Comparison of ENCODE assay signal across 11 cellular contexts in the genomic region with DNA sequence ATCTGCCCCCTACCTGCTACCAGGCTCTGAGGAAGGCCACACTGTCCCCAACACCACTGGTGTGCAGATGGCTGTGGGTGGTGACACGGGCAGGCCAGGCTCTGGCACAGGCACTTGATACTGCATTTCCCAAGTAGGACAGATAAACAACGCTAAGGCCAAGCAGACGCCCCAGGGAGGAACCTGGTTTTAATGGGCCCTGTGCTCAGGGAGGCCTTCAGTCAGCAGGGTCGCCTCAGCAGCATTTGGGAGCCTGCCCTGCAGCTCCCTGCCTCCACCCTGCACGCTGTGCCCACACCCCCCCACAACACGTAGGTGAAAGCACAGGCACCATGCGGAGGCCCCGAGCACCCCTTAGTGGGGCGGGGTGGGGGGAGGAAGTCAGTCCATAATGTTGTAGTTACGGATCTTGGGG. TPM values are rescaled to one million over a fixed set of nuclear protein-coding genes. Genes with fewer than 3 reads are reported as not detected.
A peak's percentile ranks its signal among the peaks of the same experiment; 100 is the strongest.
DNase-seq lines count a peak whose midpoint lies in the region; ATAC-seq and TF ChIP-seq lines count a peak whose summit lies in the region.
"Had no signal": no experiment of that assay in that cellular context is flagged by ENCODE, and none has a peak within 500 bp of the region (broad histone marks: within the 10 kb centered on the region; RNA-seq: fewer than 3 reads in every experiment).

No MANE protein-coding gene starts in this region.

- H3K27me3 ChIP-seq in layer of hippocampus (ENCODE audit: control insufficient read depth, insufficient read depth, low read length) = no peaks in the 10 kb centered on the region
- H3K27me3 ChIP-seq: ascending aorta, heart left ventricle had no signal

- H3K27ac ChIP-seq in layer of hippocampus (ENCODE audit: low read depth, low read length) = peak overlapping the region; percentile 38
- peak overlapping the region; percentile 35 for H3K27ac ChIP-seq in substantia nigra (ENCODE audit: low read depth, low read length, poor library complexity, severe bottlenecking)

- H3K27me3 Mint-ChIP-seq in activated naive CD4-positive, alpha-beta T cell treated with anti-CD3 and anti-CD28 coated beads, Interleukin-2, amount 10 ng/mL, durations not matched to agents 7 days and 5 days = no peaks in the 10 kb centered on the region

- H3K4me3 Mint-ChIP-seq in activated naive CD4-positive, alpha-beta T cell treated with anti-CD3 and anti-CD28 coated beads, Interleukin-2, amount 10 ng/mL, durations not matched to agents 7 days and 5 days = peak overlapping the region; percentile 43

- no peak for DNase-seq in activated naive CD4-positive, alpha-beta T cell treated with anti-CD3 and anti-CD28 coated beads, Interleukin-2, amount 10 ng/mL, durations not matched to agents 7 days and 5 days
- DNase-seq in activated naive CD4-positive, alpha-beta T cell treated with anti-CD3 and anti-CD28 coated beads, Interleukin-2, amount 50 U/mL, for 72 hours (ENCODE audit: low spot score in 2 of 2) = no peak
- DNase-seq in NB4 (ENCODE audit: low read depth) (peak; percentile 66), substantia nigra (lab: John Stamatoyannopoulos, UW) (peak in 1 of 49 donors; percentile 53), activated gamma-delta T cell treated with Interleukin-2 at 50 U/mL for 16 hours (no peak)
- DNase-seq in activated CD4-positive, alpha-beta T cell treated with anti-CD3 and anti-CD28 coated beads, Interleukin-2, amount 50 U/mL, for 4 hours = no peak
- DNase-seq: NCI-H187 treated with DMSO at 0.1 percent for 48 hours had no signal

- no peak for TF ChIP-seq POLR2A in NB4 (IDR thresholded peaks at IDR 0.05; ENCODE audit: extremely low read depth, insufficient read length)

- peaks cover 6% of the 10 kb centered on the region for H3K36me3 Mint-ChIP-seq in activated naive CD4-positive, alpha-beta T cell treated with anti-CD3 and anti-CD28 coated beads, Interleukin-2, amount 10 ng/mL, durations not matched to agents 7 days and 5 days
- H3K36me3 Mint-ChIP-seq in activated naive CD4-positive, alpha-beta T cell treated with anti-CD3 and anti-CD28 coated beads, Interleukin-2, amount 50 U/mL, for 72 hours = peaks cover 0 to 6% of the 10 kb centered on the region in 2 donors

- H3K27ac Mint-ChIP-seq in activated naive CD4-positive, alpha-beta T cell treated with anti-CD3 and anti-CD28 coated beads, Interleukin-2, amount 10 ng/mL, durations not matched to agents 7 days and 5 days = no peak overlapping the region
- peak overlapping the region in 1 of 2 donors; percentile 30 for H3K27ac Mint-ChIP-seq in activated naive CD4-positive, alpha-beta T cell treated with anti-CD3 and anti-CD28 coated beads, Interleukin-2, amount 50 U/mL, for 72 hours

- no peak overlapping the region for H3K4me3 ChIP-seq in NB4 (ENCODE audit: low read depth, low read length)
- H3K4me3 ChIP-seq: ascending aorta, heart left ventricle had no signal

- H3K9me3 Mint-ChIP-seq in activated naive CD4-positive, alpha-beta T cell treated with anti-CD3 and anti-CD28 coated beads, Interleukin-2, amount 10 ng/mL, durations not matched to agents 7 days and 5 days = no peaks in the 10 kb centered on the region
- H3K9me3 Mint-ChIP-seq in activated naive CD4-positive, alpha-beta T cell treated with anti-CD3 and anti-CD28 coated beads, Interleukin-2, amount 50 U/mL, for 72 hours = no peaks in the 10 kb centered on the region

- no peak for TF ChIP-seq CTCF in NB4 (IDR thresholded peaks at IDR 0.05; ENCODE audit: low read depth, low read length)

- no peak for ATAC-seq in activated naive CD4-positive, alpha-beta T cell treated with anti-CD3 and anti-CD28 coated beads, Interleukin-2, amount 50 U/mL, for 72 hours
- no peak for ATAC-seq in GM18870 (IDR thresholded peaks at IDR 0.05; ENCODE audit: unreplicated experiment)

- CTCF ChIA-PET in activated naive CD4-positive, alpha-beta T cell treated with anti-CD3 and anti-CD28 coated beads, Interleukin-2, amount 10 ng/mL, durations not matched to agents 7 days and 5 days (lab: Charles Lee) = no interaction called here

- peaks cover 28% of the 10 kb centered on the region for H3K4me1 Mint-ChIP-seq in activated naive CD4-positive, alpha-beta T cell treated with anti-CD3 and anti-CD28 coated beads, Interleukin-2, amount 10 ng/mL, durations not matched to agents 7 days and 5 days

RNA-seq across cellular contexts. Expression of a gene that starts 3.3 kb away (rescaled TPM):
- 100 to 1,000 TPM in 1 of 2 donors, 10 to 100 TPM in 1; 82.6 to 171 TPM for total RNA-seq in activated naive CD4-positive, alpha-beta T cell treated with anti-CD3 and anti-CD28 coated beads, Interleukin-2, amount 50 U/mL, for 72 hours

RNA-seq across cellular contexts. Expression of a gene that starts 35.7 kb away (rescaled TPM):
- 100 to 1,000 TPM in 1 of 2 donors, 10 to 100 TPM in 1; 86.2 to 103 TPM for total RNA-seq in activated naive CD4-positive, alpha-beta T cell treated with anti-CD3 and anti-CD28 coated beads, Interleukin-2, amount 50 U/mL, for 72 hours

RNA-seq across cellular contexts. Expression of a gene that starts 49.6 kb away (rescaled TPM):
- 10 to 100 TPM; 60.3 to 77.1 TPM for total RNA-seq in activated naive CD4-positive, alpha-beta T cell treated with anti-CD3 and anti-CD28 coated beads, Interleukin-2, amount 50 U/mL, for 72 hours

RNA-seq across cellular contexts. Expression of a gene that starts 49.7 kb away (rescaled TPM):
- 10 to 100 TPM; 21.5 to 24.2 TPM for total RNA-seq in activated naive CD4-positive, alpha-beta T cell treated with anti-CD3 and anti-CD28 coated beads, Interleukin-2, amount 50 U/mL, for 72 hours
